1 cellular context compared by ENCODE assay signal in genomic region chr10:97718659-97719142, GRCh38.
TF ChIP-seq lines count a peak whose summit lies in the region.

No MANE protein-coding gene starts in this region.

TF ChIP-seq in HepG2, 621 proteins besides CTCF, POLR2A, EP300 and RAD21 (continued from another document):
- TF ChIP-seq ARID5B (CRISPR knock-in tag; IDR thresholded peaks at IDR 0.05), result peak; percentile 27; the same call in 1 of the 2 replicates
- TF ChIP-seq LCORL (IDR thresholded peaks at IDR 0.05), result no peak
- 0 out of 2 replicates have a peak, but pooled peaks have one; percentile 49 for TF ChIP-seq LCORL (CRISPR knock-in tag; IDR thresholded peaks at IDR 0.05)
- TF ChIP-seq BCL6 (CRISPR knock-in tag; IDR thresholded peaks at IDR 0.05), result peak; percentile 49
- peak; percentile 64; the same call in 1 of the 2 replicates for TF ChIP-seq TFE3 (CRISPR knock-in tag; IDR thresholded peaks at IDR 0.05)
